ENCODE assay signal across 9 cellular contexts in genomic region chr16:21302454-21302853, GRCh38. TPM values are rescaled to one million over a fixed set of nuclear protein-coding genes. Genes with fewer than 3 reads are reported as not detected.
A peak's percentile ranks its signal among the peaks of the same experiment; 100 is the strongest.
DNase-seq lines count a peak whose midpoint lies in the region; ATAC-seq and TF ChIP-seq lines count a peak whose summit lies in the region.
"Had no signal": no experiment of that assay in that cellular context is flagged by ENCODE, and none has a peak within 500 bp of the region (broad histone marks: within the 10 kb centered on the region; RNA-seq: fewer than 3 reads in every experiment).

No MANE protein-coding gene starts in this region.

- in situ Hi-C loops in Panc1 (cut with HindIII; ENCODE audit: low pct_unique_long_range_greater_than_20kb, low sequenced_read_pairs): no loop called here

- POLR2A ChIA-PET in Panc1 (lab: Charles Lee): interaction anchor here (0.5 kb wide), 1 partner anchor 165 kb away, joined by 7 read pairs; no protein-coding TSS in a partner anchor

- peak overlapping the region; percentile 91 for H3K4me3 Mint-ChIP-seq in activated naive CD4-positive, alpha-beta T cell treated with anti-CD3 and anti-CD28 coated beads, Interleukin-2, amount 50 U/mL, for 24 hours
- peak overlapping the region; percentile 98 for H3K4me3 Mint-ChIP-seq in type B pancreatic cell

- BruUV-seq in Panc1 (replicated peaks; lab: Mats Ljungman, UMichigan): no TSS peak

- H3K4me1 ChIP-seq in Panc1 (ENCODE audit: control insufficient read depth, insufficient read depth, low read length) (peaks cover 8% of the 10 kb centered on the region; the same call in 1 of the 2 replicates), fibroblast of lung (ENCODE audit: control insufficient read depth, extremely low read depth, insufficient read depth, low read length) (peaks cover 3% of the 10 kb centered on the region)

- no peak for ATAC-seq in Panc1

- H3K9ac ChIP-seq in fibroblast of lung (ENCODE audit: insufficient read depth, low read length): no peak overlapping the region

- intact Hi-C loops in Panc1 (cut with micrococcal nuclease; ENCODE audit: unreplicated experiment): loop anchor here (5.0 kb wide), 1 partner anchor 145 kb away; the partner anchor contains the start of gene LDAF1

- H3K4me2 ChIP-seq in fibroblast of lung (ENCODE audit: extremely low read depth, insufficient read depth, low read length): peak overlapping the region; percentile 85

- H2AFZ ChIP-seq in fibroblast of lung (ENCODE audit: low read length): peak overlapping the region; percentile 11

- H3K27ac ChIP-seq in Panc1 (ENCODE audit: low read length) (peak overlapping the region; percentile 19; the same call in 1 of the 2 replicates), fibroblast of lung (ENCODE audit: insufficient read depth, low read length) (peak overlapping the region; percentile 57)

- TF ChIP-seq CTCF in Panc1 (IDR thresholded peaks at IDR 0.05) (no peak), fibroblast of lung (conservative IDR thresholded peaks at IDR 0.05 in 1 of 2, IDR thresholded peaks at IDR 0.05 in 1 of 2; ENCODE audit: low read depth in 1 of 2, low read length in 2 of 2) (no peak), type B pancreatic cell (conservative IDR thresholded peaks at IDR 0.05) (no peak)

- H3K36me3 ChIP-seq in Panc1 (ENCODE audit: control insufficient read depth, insufficient read depth, low read length) (no peaks in the 10 kb centered on the region), fibroblast of lung (ENCODE audit: control insufficient read depth, insufficient read depth, low read length) (no peaks in the 10 kb centered on the region)

- H3K4me3 ChIP-seq in Panc1 (ENCODE audit: low read depth in 2 of 2, low read length in 2 of 2) (peak overlapping the region; percentile 66 to 87), fibroblast of lung (replicated peaks in 1 of 4; ENCODE audit: control extremely low read depth in 1 of 4, insufficient read depth in 1 of 4, low read depth in 3 of 4, low read length in 4 of 4) (peak overlapping the region; percentile 56 to 84 (median 60))

- DNase-seq in activated naive CD4-positive, alpha-beta T cell treated with anti-CD3 and anti-CD28 coated beads, Interleukin-2, amount 50 U/mL, for 16 hours: no peak
- DNase-seq in Panc1 (ENCODE audit: low read depth, low spot score): peak; percentile 54
- DNase-seq in fibroblast of lung (ENCODE audit: low read depth in 2 of 2): peak in 1 of 2 donors; percentile 6
- no peak for DNase-seq in type B pancreatic cell (ENCODE audit: extremely low spot score, unreplicated experiment)
- no peak for DNase-seq in medulla oblongata (ENCODE audit: extremely low spot score)
- DNase-seq in SKM-1 treated with dmso at 0.1 percent for 144 hours (lab: John Stamatoyannopoulos, UW; ENCODE audit: unreplicated experiment): no peak
- no peak for DNase-seq in stimulated activated CD4-positive, alpha-beta T cell treated with anti-CD3 and anti-CD28 coated beads, Interleukin-15, amount 100 ng/mL, for 24 hours
- DNase-seq: T-helper 9 cell had no signal

- H4K20me1 ChIP-seq in fibroblast of lung (ENCODE audit: control insufficient read depth, extremely low read depth, insufficient read depth, low read length): no peaks in the 10 kb centered on the region

- peaks cover 28% of the 10 kb centered on the region for H3K4me1 Mint-ChIP-seq in activated naive CD4-positive, alpha-beta T cell treated with anti-CD3 and anti-CD28 coated beads, Interleukin-2, amount 50 U/mL, for 24 hours
- H3K4me1 Mint-ChIP-seq in type B pancreatic cell (ENCODE audit: unreplicated experiment): peaks cover 19% of the 10 kb centered on the region

- peaks cover 3% of the 10 kb centered on the region for H3K27me3 Mint-ChIP-seq in activated naive CD4-positive, alpha-beta T cell treated with anti-CD3 and anti-CD28 coated beads, Interleukin-2, amount 50 U/mL, for 24 hours
- peaks cover 51% of the 10 kb centered on the region for H3K27me3 Mint-ChIP-seq in type B pancreatic cell

- H3K9me3 ChIP-seq in Panc1 (ENCODE audit: control insufficient read depth, insufficient read depth, low read depth, low read length) (no peaks in the 10 kb centered on the region), fibroblast of lung (ENCODE audit: control insufficient read depth, insufficient read depth, low read depth, low read length) (no peaks in the 10 kb centered on the region)

- H3K27ac Mint-ChIP-seq in activated naive CD4-positive, alpha-beta T cell treated with anti-CD3 and anti-CD28 coated beads, Interleukin-2, amount 50 U/mL, for 24 hours: no peak overlapping the region
- H3K27ac Mint-ChIP-seq in type B pancreatic cell: no peak overlapping the region

- H3K27me3 ChIP-seq in Panc1 (ENCODE audit: control insufficient read depth, insufficient read depth, low read length) (no peaks in the 10 kb centered on the region), fibroblast of lung (ENCODE audit: control insufficient read depth, insufficient read depth, low read length) (no peaks in the 10 kb centered on the region)

- no peaks in the 10 kb centered on the region for H3K36me3 Mint-ChIP-seq in activated naive CD4-positive, alpha-beta T cell treated with anti-CD3 and anti-CD28 coated beads, Interleukin-2, amount 50 U/mL, for 24 hours
- no peaks in the 10 kb centered on the region for H3K36me3 Mint-ChIP-seq in type B pancreatic cell

- H3K9me3 Mint-ChIP-seq in activated naive CD4-positive, alpha-beta T cell treated with anti-CD3 and anti-CD28 coated beads, Interleukin-2, amount 50 U/mL, for 24 hours: no peaks in the 10 kb centered on the region
- H3K9me3 Mint-ChIP-seq in type B pancreatic cell: no peaks in the 10 kb centered on the region

- CTCF ChIA-PET in Panc1 (lab: Charles Lee): interaction anchor here (1.7 kb wide), 1 partner anchor 114 kb away, joined by 5 read pairs; no protein-coding TSS in a partner anchor

- peaks cover 4% of the 10 kb centered on the region for H3K79me2 ChIP-seq in fibroblast of lung (ENCODE audit: control insufficient read depth, insufficient read depth, low read length)

RNA-seq across cellular contexts. Expression of gene CRYM, which starts 24.4 kb away (rescaled TPM):
- total RNA-seq in Panc1 (2021; ENCODE audit: unreplicated experiment) (0.41 TPM), fibroblast of lung (0.26 and 0.50 TPM in 2 replicates), type B pancreatic cell (ENCODE audit: low replicate concordance) (3.7 and 9.4 TPM in 2 replicates)
- polyA plus RNA-seq in Panc1 (2012; ENCODE audit: insufficient read length): 0.47 TPM
- 0.06 and 0.30 TPM in 2 replicates for polyA plus RNA-seq in fibroblast of lung
- 0.69 TPM in 1 of 2 replicates, not detected in the other for polyA plus RNA-seq in fibroblast of lung (2012)
- polyA minus RNA-seq in fibroblast of lung (ENCODE audit: low replicate concordance): not detected in 2 replicates
